11 cellular contexts compared by ENCODE assay signal in genomic region chr12:132505105-132505851, GRCh38. TPM values are rescaled to one million over a fixed set of nuclear protein-coding genes. Genes with fewer than 3 reads are reported as not detected.
DNase-seq lines count a peak whose midpoint lies in the region; ATAC-seq, FAIRE-seq and TF ChIP-seq lines count a peak whose summit lies in the region.
"Had no signal": no experiment of that assay in that cellular context is flagged by ENCODE, and none has a peak within 500 bp of the region (broad histone marks: within the 10 kb centered on the region; RNA-seq: fewer than 3 reads in every experiment).

No MANE protein-coding gene starts in this region.

- no peak overlapping the region for H3K14ac ChIP-seq in IMR-90 (replicated peaks; ENCODE audit: low read depth, low read length)

- no peak overlapping the region for H2BK15ac ChIP-seq in IMR-90 (ENCODE audit: low read depth, low read length)

- ATAC-seq in IMR-90 (ENCODE audit: low read depth) (no peak), activated B cell treated with CpG ODN at 0.5 μM for 24 hours (ENCODE audit: low read depth) (peak; percentile 51), right cardiac atrium (no peak), GM18867 (IDR thresholded peaks at IDR 0.05; ENCODE audit: unreplicated experiment) (no peak)

- no peak overlapping the region for H3K27ac ChIP-seq in IMR-90 (ENCODE audit: insufficient read depth, low read length)
- peak overlapping the region; percentile 16 for H3K27ac ChIP-seq in right cardiac atrium (ENCODE audit: low read length)
- H3K27ac ChIP-seq in small intestine (ENCODE audit: low read depth in 1 of 2, low read length in 1 of 2): peak overlapping the region in 1 of 2 donors; percentile 28

- no peak overlapping the region for H3K9ac ChIP-seq in IMR-90 (ENCODE audit: low read depth, low read length)

- H3K27me3 Mint-ChIP-seq in activated B cell treated with CpG ODN at 0.5 μM for 24 hours: no peaks in the 10 kb centered on the region

- CTCF ChIA-PET in IMR-90 (lab: Yijun Ruan, JAX) (no interaction called here), activated B cell treated with CpG ODN at 0.5 μM for 24 hours (lab: Charles Lee) (interaction anchor here (1.2 to 1.4 kb wide), 2 partner anchors 18 to 90 kb away, joined by 4 to 9 read pairs; no protein-coding TSS in a partner anchor)

- H4K5ac ChIP-seq in IMR-90 (ENCODE audit: low read depth, low read length): no peak overlapping the region

- H3K27me3 ChIP-seq in IMR-90 (ENCODE audit: control insufficient read depth, insufficient read depth, low read length) (no peaks in the 10 kb centered on the region), right cardiac atrium (ENCODE audit: control insufficient read depth, insufficient read depth) (no peaks in the 10 kb centered on the region), small intestine (ENCODE audit: control insufficient read depth in 2 of 2, insufficient read depth in 2 of 2, low read length in 2 of 2) (no peaks in the 10 kb centered on the region)

- no peaks in the 10 kb centered on the region for H3K9me3 Mint-ChIP-seq in activated B cell treated with CpG ODN at 0.5 μM for 24 hours

- no peak overlapping the region for H2AFZ ChIP-seq in IMR-90 (replicated peaks; ENCODE audit: low read length, poor library complexity)

- POLR2A ChIA-PET in IMR-90 (lab: Charles Lee; ENCODE audit: unreplicated experiment): no interaction called here
- POLR2A ChIA-PET in activated B cell treated with CpG ODN at 0.5 μM for 24 hours (lab: Charles Lee): interaction anchor here (0.7 kb wide), 1 partner anchor 11 kb away, joined by 3 read pairs; no protein-coding TSS in a partner anchor

- no TSS peak for BruUV-seq in IMR-90 (replicated peaks; lab: Mats Ljungman, UMichigan)

- no peak overlapping the region for H2AK5ac ChIP-seq in IMR-90 (ENCODE audit: low read depth, low read length)

- no peak for TF ChIP-seq RAD21 in IMR-90 (IDR thresholded peaks at IDR 0.05; ENCODE audit: low read length)

- H4K91ac ChIP-seq in IMR-90 (ENCODE audit: insufficient read depth, low read depth, low read length): no peak overlapping the region

- no peak overlapping the region for H3K23ac ChIP-seq in IMR-90 (ENCODE audit: low read depth, low read length)

- 88% methylated on average over 13 of the region's 27 CpGs; no CpG with 5 or more reads in 1 of the 2 experiments for WGBS in IMR-90 (ENCODE audit: extremely low coverage in 2 of 2, insufficient read length in 1 of 2), 2 experiments
- WGBS in right cardiac atrium: 76% methylated on average over 27 of the region's 27 CpGs
- WGBS in small intestine, 3 donors: 75 to 78% (median 76%) methylated on average over 26 to 27 of the region's 27 CpGs

- H3K56ac ChIP-seq in IMR-90 (ENCODE audit: extremely low read depth, insufficient read depth, low read length): no peak overlapping the region

- TF ChIP-seq POLR2A in IMR-90 (IDR thresholded peaks at IDR 0.05; ENCODE audit: low read depth, low read length): no peak

- H2BK5ac ChIP-seq in IMR-90 (ENCODE audit: low read depth, low read length, poor library complexity, severe bottlenecking): no peak overlapping the region

- no peak overlapping the region for H3K27ac Mint-ChIP-seq in activated B cell treated with CpG ODN at 0.5 μM for 24 hours

- no peak for FAIRE-seq in small intestine (lab: Jason Lieb, UNC)
- FAIRE-seq: urothelium cell line had no signal

- no peak overlapping the region for H3K18ac ChIP-seq in IMR-90 (ENCODE audit: low read depth, low read length)

- H2AK9ac ChIP-seq in IMR-90 (replicated peaks; ENCODE audit: low read depth, low read length, poor library complexity): peak overlapping the region; percentile 48

- H3K9me1 ChIP-seq in IMR-90 (ENCODE audit: insufficient read depth, low read length): peaks cover 4% of the 10 kb centered on the region; the same call in 1 of the 2 replicates

- H3K4me1 Mint-ChIP-seq in activated B cell treated with CpG ODN at 0.5 μM for 24 hours: peaks cover 56% of the 10 kb centered on the region

- in situ Hi-C loops in IMR-90 (cut with MboI; ENCODE audit: low sequenced_read_pairs): no loop called here

- intact Hi-C loops in IMR-90 (cut with micrococcal nuclease): no loop called here
- intact Hi-C loops in activated B cell treated with CpG ODN at 0.5 μM for 24 hours (cut with micrococcal nuclease): no loop called here
- intact Hi-C loops in right cardiac atrium (cut with DNase I): no loop called here
- intact Hi-C loops in posterior cingulate gyrus (cut with DNase I): no loop called here

- H3K9me3 ChIP-seq in IMR-90 (ENCODE audit: control insufficient read depth, insufficient read depth, low read length) (no peaks in the 10 kb centered on the region), right cardiac atrium (ENCODE audit: control insufficient read depth, low read length) (no peaks in the 10 kb centered on the region), small intestine (ENCODE audit: control insufficient read depth, low read depth) (no peaks in the 10 kb centered on the region)

- H2BK120ac ChIP-seq in IMR-90 (ENCODE audit: low read depth, low read length): no peak overlapping the region

- H2BK20ac ChIP-seq in IMR-90 (ENCODE audit: low read depth, low read length): no peak overlapping the region

- peaks cover 9 to 73% of the 10 kb centered on the region in 2 experiments; a peak in 3 of 4 replicates for H3K79me1 ChIP-seq in IMR-90 (ENCODE audit: low read depth in 1 of 2, low read length in 2 of 2)

- peaks cover 6% of the 10 kb centered on the region for H3K36me3 Mint-ChIP-seq in activated B cell treated with CpG ODN at 0.5 μM for 24 hours (ENCODE audit: low read depth)

- H3K36me3 ChIP-seq in IMR-90 (ENCODE audit: control insufficient read depth, insufficient read depth, low read length): peaks cover 2% of the 10 kb centered on the region; the same call in 1 of the 2 replicates
- H3K36me3 ChIP-seq in small intestine (ENCODE audit: control insufficient read depth in 2 of 2, insufficient read depth in 2 of 2, low read length in 2 of 2): peaks cover 0 to 2% of the 10 kb centered on the region in 2 donors

- peaks cover 70% of the 10 kb centered on the region for H4K20me1 ChIP-seq in IMR-90 (ENCODE audit: insufficient read depth, low read length)

- no peak for DNase-seq in IMR-90
- no peak for DNase-seq in activated B cell treated with CpG ODN at 0.5 μM for 24 hours
- DNase-seq in right cardiac atrium: peak in 1 of 3 donors; percentile 82
- peak; percentile 48 for DNase-seq in small intestine
- no peak for DNase-seq in posterior cingulate gyrus
- no peak for DNase-seq in D341Med (ENCODE audit: low spot score)
- no peak for DNase-seq in SIG-M5 (lab: John Stamatoyannopoulos, UW)
- DNase-seq: NCI-H1417 treated with DMSO at 0.1 percent for 48 hours, NCI-H774 had no signal

- no peak overlapping the region for H3K4me3 ChIP-seq in IMR-90 (ENCODE audit: insufficient read depth, low read depth, low read length)
- no peak overlapping the region for H3K4me3 ChIP-seq in right cardiac atrium (ENCODE audit: low read length)
- H3K4me3 ChIP-seq in small intestine (ENCODE audit: low read depth in 1 of 2, low read length in 2 of 2): no peak overlapping the region

- dilution Hi-C loops in IMR-90 (cut with HindIII; ENCODE audit: low sequenced_read_pairs, unreplicated experiment): no loop called here

- H3K4me1 ChIP-seq in IMR-90 (ENCODE audit: control insufficient read depth, insufficient read depth, low read length) (peaks cover 18% of the 10 kb centered on the region), right cardiac atrium (ENCODE audit: control insufficient read depth, insufficient read depth, low read length) (peaks cover 33% of the 10 kb centered on the region), small intestine (ENCODE audit: control insufficient read depth in 2 of 2, insufficient read depth in 1 of 2, low read depth in 1 of 2, low read length in 1 of 2) (peaks cover 0 to 8% of the 10 kb centered on the region in 2 donors)

- H3K4me3 Mint-ChIP-seq in activated B cell treated with CpG ODN at 0.5 μM for 24 hours: no peak overlapping the region

- no peak overlapping the region; the same call in 1 of the 2 replicates for H3K4me2 ChIP-seq in IMR-90 (ENCODE audit: low read depth, low read length)

- TF ChIP-seq CTCF in IMR-90 (conservative IDR thresholded peaks at IDR 0.05; ENCODE audit: low read depth, low read length): no peak
- TF ChIP-seq CTCF in activated B cell treated with CpG ODN at 0.5 μM for 24 hours (IDR thresholded peaks at IDR 0.05): no peak

- H4K8ac ChIP-seq in IMR-90 (ENCODE audit: low read depth in 2 of 2, low read length in 2 of 2): no peak overlapping the region

- no peak overlapping the region for H3K4ac ChIP-seq in IMR-90 (ENCODE audit: low read depth, low read length)

TF ChIP-seq in IMR-90, 13 proteins besides CTCF, POLR2A, EP300 and RAD21:
- TF ChIP-seq ELK1 (IDR thresholded peaks at IDR 0.05; ENCODE audit: borderline replicate concordance, low read depth, low read length) (no peak), CEBPB (IDR thresholded peaks at IDR 0.05; ENCODE audit: low read depth, low read length) (no peak), RFX5 (IDR thresholded peaks at IDR 0.05; ENCODE audit: low read depth, low read length) (no peak), MAZ (IDR thresholded peaks at IDR 0.05; ENCODE audit: borderline replicate concordance, low read depth, low read length) (no peak), MXI1 (IDR thresholded peaks at IDR 0.05; ENCODE audit: borderline replicate concordance, low read depth, low read length) (no peak), NFE2L2 (IDR thresholded peaks at IDR 0.05; ENCODE audit: low read depth, low read length) (no peak)
TF ChIP-seq in IMR-90: peak in this region for 0.

RNA-seq across cellular contexts. Expression of gene FBRSL1, which starts 15.3 kb away (rescaled TPM):
- 0.36 and 0.83 TPM in 2 replicates for total RNA-seq in IMR-90 (2012; rRNA removed)
- polyA plus RNA-seq in IMR-90 (2012; rRNA removed): 10.8 and 12.9 TPM in 2 replicates
- 9.9 and 14.5 TPM in 2 replicates for polyA plus RNA-seq in IMR-90 (2012; cell fraction: cytosol; rRNA removed)
- polyA plus RNA-seq in IMR-90 (2012; cell fraction: nucleus; rRNA removed; ENCODE audit: low replicate concordance): 30.2 and 71.7 TPM in 2 replicates
- total RNA-seq in activated B cell treated with CpG ODN at 0.5 μM for 24 hours: 50.3 and 58.7 TPM in 2 replicates
- 10 to 100 TPM; 50.4 to 65.0 (median 54.7) TPM for total RNA-seq in right cardiac atrium
- 36.4 TPM for polyA plus RNA-seq in right cardiac atrium
- 10 to 100 TPM; 24.3 to 37.6 (median 27.5) TPM for polyA plus RNA-seq in small intestine

Comparison
In these comparisons a context has a peak if more than half of its experiments do, and no peak if none do; other contexts are left out.
1. RNA of gene FBRSL1, which starts 15.3 kb away (total RNA-seq): 50.3 to 58.7 TPM in activated B cell treated with CpG ODN at 0.5 μM for 24 hours and 50.4 to 65.0 TPM in right cardiac atrium; 0.36 to 0.83 TPM in IMR-90; every median in the first group is over 10 times any median in the second.